Comparison of ENCODE assay signal across 12 cellular contexts in genomic region chr11:126959700-126960099, GRCh38. TPM values are rescaled to one million over a fixed set of nuclear protein-coding genes. Genes with fewer than 3 reads are reported as not detected.
"Had no signal": no experiment of that assay in that cellular context is flagged by ENCODE, and none has a peak within 500 bp of the region (broad histone marks: within the 10 kb centered on the region; RNA-seq: fewer than 3 reads in every experiment).

No MANE protein-coding gene starts in this region.

- H3K9me3 ChIP-seq: HAP-1 had no signal

- H2AFZ ChIP-seq: GM23248, GM23338 had no signal

- H3K27ac ChIP-seq: GM23248 had no signal

- H3K4me1 ChIP-seq: HAP-1 had no signal

- ATAC-seq: GM23338, HCT116 had no signal

- FAIRE-seq: H1, H54 had no signal

- H3K4me2 ChIP-seq: GM23338 had no signal

- H3K4me3 ChIP-seq: GM23248, GM23338, HAP-1 had no signal

- DNase-seq: GM23248, GOT3, H7, H9, HCEC 1CT, HFFc6 had no signal

- H3K36me3 ChIP-seq: HAP-1 had no signal

- H3K9ac ChIP-seq: GM23248 had no signal

RNA-seq across cellular contexts. Expression of gene KIRREL3, which starts 40.9 kb away (rescaled TPM):
- total RNA-seq: H4 had no signal
